1 cellular context compared by ENCODE assay signal in the genomic region with DNA sequence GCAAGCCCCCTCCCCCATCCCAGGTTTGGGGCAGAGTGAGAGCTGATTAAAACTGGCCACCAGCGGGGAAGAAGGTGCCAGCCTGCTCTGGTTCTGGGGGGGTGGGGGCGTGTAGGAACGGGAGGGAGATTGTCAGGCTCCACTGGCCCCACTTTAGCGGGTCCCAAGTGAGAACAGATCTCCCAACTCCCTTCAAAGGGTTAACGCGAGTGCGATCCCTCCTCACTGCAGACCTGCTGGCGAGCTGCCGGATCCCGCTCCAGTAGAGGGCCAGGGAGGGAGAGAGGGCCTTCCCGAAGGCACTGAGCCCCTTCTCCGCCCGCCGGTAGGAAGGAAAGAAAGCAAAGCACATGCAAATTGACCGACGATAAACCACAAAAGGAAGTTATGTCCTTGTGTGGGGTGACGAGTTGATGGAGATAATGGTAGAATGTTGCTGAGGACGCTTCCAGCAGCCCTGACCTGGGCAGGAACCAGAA.
TF ChIP-seq lines count a peak whose summit lies in the region.

No MANE protein-coding gene starts in this region.

TF ChIP-seq in GM23338, 12 proteins besides CTCF, POLR2A, EP300 and RAD21 (continued from another document):
- TF ChIP-seq REST (IDR thresholded peaks at IDR 0.05; ENCODE audit: unreplicated experiment) (no peak), ETS1 (IDR thresholded peaks at IDR 0.05) (no peak), POLR2AphosphoS5 (IDR thresholded peaks at IDR 0.05; ENCODE audit: low read depth) (no peak), EZH2 (IDR thresholded peaks at IDR 0.05; ENCODE audit: low read depth, unreplicated experiment) (no peak), NANOG (IDR thresholded peaks at IDR 0.05; ENCODE audit: borderline replicate concordance) (no peak)
